In genomic region chr17:57645950-57646686, GRCh38 we compare ENCODE assay signal across 15 cellular contexts.
A peak's percentile ranks its signal among the peaks of the same experiment; 100 is the strongest.
DNase-seq lines count a peak whose midpoint lies in the region; ATAC-seq, FAIRE-seq and TF ChIP-seq lines count a peak whose summit lies in the region.
"Had no signal": no experiment of that assay in that cellular context is flagged by ENCODE, and none has a peak within 500 bp of the region (broad histone marks: within the 10 kb centered on the region; RNA-seq: fewer than 3 reads in every experiment).

No MANE protein-coding gene starts in this region.

- peak overlapping the region in 3 of 5 experiments; percentile 3 to 50 (median 42) for H3K27ac Mint-ChIP-seq in brain

- in situ Hi-C loops in mammary epithelial cell (cut with MboI; ENCODE audit: low sequenced_read_pairs in 2 of 2), result no loop called here

- no peaks in the 10 kb centered on the region for H3K4me1 ChIP-seq in mammary epithelial cell (ENCODE audit: insufficient read depth, low read length)
- H3K4me1 ChIP-seq in breast epithelium, result no peaks in the 10 kb centered on the region
- no peaks in the 10 kb centered on the region for H3K4me1 ChIP-seq in left lung
- H3K4me1 ChIP-seq: heart left ventricle had no signal

- no peak overlapping the region for H3K4me3 Mint-ChIP-seq in brain

- no peak overlapping the region for H3K9ac ChIP-seq in mammary epithelial cell (ENCODE audit: insufficient read depth, low read length)

- no peaks in the 10 kb centered on the region for H3K79me2 ChIP-seq in mammary epithelial cell (ENCODE audit: insufficient read depth, low read length)

- TF ChIP-seq POLR2A in breast epithelium (IDR thresholded peaks at IDR 0.05), result no peak

- no peaks in the 10 kb centered on the region for H3K27me3 Mint-ChIP-seq in brain

- ATAC-seq in left lung, result no peak
- ATAC-seq: heart left ventricle had no signal

- peak; percentile 90 for FAIRE-seq in urothelium cell line (lab: Jason Lieb, UNC)

- H2AFZ ChIP-seq in mammary epithelial cell (ENCODE audit: low read depth, low read length), result no peak overlapping the region

- H3K27ac ChIP-seq in mammary epithelial cell (ENCODE audit: insufficient read depth, low read depth, low read length) (no peak overlapping the region), breast epithelium (no peak overlapping the region), left lung (no peak overlapping the region)
- H3K27ac ChIP-seq: heart left ventricle had no signal

- no TSS peak for BruUV-seq in mammary epithelial cell (replicated peaks; lab: Mats Ljungman, UMichigan)

- 90% methylated on average over 6 of the region's 6 CpGs for WGBS in mammary epithelial cell (ENCODE audit: low coverage, missing lambda C conversion rate)

- no peak overlapping the region for H3K4me3 ChIP-seq in mammary epithelial cell (replicated peaks in 1 of 3; ENCODE audit: insufficient read depth in 1 of 3, low read depth in 2 of 3, low read length in 3 of 3)
- H3K4me3 ChIP-seq in breast epithelium, result no peak overlapping the region
- H3K4me3 ChIP-seq in left lung, result no peak overlapping the region
- H3K4me3 ChIP-seq: heart left ventricle had no signal

- H3K36me3 ChIP-seq in mammary epithelial cell (ENCODE audit: insufficient read depth, low read length), result no peaks in the 10 kb centered on the region
- H3K36me3 ChIP-seq in breast epithelium, result no peaks in the 10 kb centered on the region
- H3K36me3 ChIP-seq in left lung, result no peaks in the 10 kb centered on the region

- CTCF ChIA-PET in mammary epithelial cell (lab: Charles Lee; ENCODE audit: low non-redundant PET), result no interaction called here

- no peak overlapping the region for H3K4me2 ChIP-seq in mammary epithelial cell (ENCODE audit: insufficient read depth, low read depth, low read length)

- intact Hi-C loops in mammary epithelial cell (cut with micrococcal nuclease), result no loop called here
- intact Hi-C loops in breast epithelium (cut with DNase I; ENCODE audit: low total_unique reads), result no loop called here
- intact Hi-C loops in left lung (cut with DNase I), result no loop called here

- peak; percentile 20 for DNase-seq in mammary epithelial cell
- no peak for DNase-seq in breast epithelium (ENCODE audit: low spot score in 2 of 2)
- peak; percentile 77 for DNase-seq in NOMO-1 treated with dmso at 0.1 percent for 144 hours (lab: John Stamatoyannopoulos, UW; ENCODE audit: unreplicated experiment)
- no peak for DNase-seq in urothelium cell line (ENCODE audit: low spot score)
- no peak for DNase-seq in left lung
- no peak for DNase-seq in effector CD8-positive, alpha-beta T cell (lab: John Stamatoyannopoulos, UW)
- no peak for DNase-seq in activated CD4-positive, CD25-positive, alpha-beta regulatory T cell (lab: John Stamatoyannopoulos, UW)
- DNase-seq: activated naive CD4-positive, alpha-beta T cell; heart left ventricle; kidney glomerular epithelial cell; NCI-H187 treated with DMSO at 0.1 percent for 48 hours; NCI-H69; retina; SHP77 treated with DMSO at 0.1 percent for 48 hours had no signal

- H3K27me3 ChIP-seq in mammary epithelial cell (ENCODE audit: insufficient read depth, low read length) (no peaks in the 10 kb centered on the region), breast epithelium (no peaks in the 10 kb centered on the region), left lung (no peaks in the 10 kb centered on the region)
- H3K27me3 ChIP-seq: heart left ventricle had no signal

- H3K36me3 Mint-ChIP-seq in brain, result peaks cover 26% of the 10 kb centered on the region

- H3K4me1 Mint-ChIP-seq in brain, result peaks cover 49% of the 10 kb centered on the region

- no peaks in the 10 kb centered on the region for H3K9me3 ChIP-seq in mammary epithelial cell (replicated peaks; ENCODE audit: insufficient read depth, low read length)
- H3K9me3 ChIP-seq in breast epithelium, result no peaks in the 10 kb centered on the region
- no peaks in the 10 kb centered on the region for H3K9me3 ChIP-seq in left lung
- H3K9me3 ChIP-seq: heart left ventricle had no signal

- H3K9me3 Mint-ChIP-seq in brain, result no peaks in the 10 kb centered on the region

- H4K20me1 ChIP-seq in mammary epithelial cell (ENCODE audit: insufficient read depth, low read length), result no peaks in the 10 kb centered on the region

- TF ChIP-seq CTCF in mammary epithelial cell (conservative IDR thresholded peaks at IDR 0.05 in 1 of 2, IDR thresholded peaks at IDR 0.05 in 1 of 2; ENCODE audit: extremely low read depth in 1 of 2, insufficient read depth in 1 of 2, low read depth in 1 of 2, low read length in 2 of 2) (no peak), breast epithelium (IDR thresholded peaks at IDR 0.05) (no peak), brain (conservative IDR thresholded peaks at IDR 0.05) (no peak), left lung (IDR thresholded peaks at IDR 0.05) (no peak)

- dilution Hi-C loops in mammary epithelial cell (cut with HindIII; ENCODE audit: low sequenced_read_pairs), result no loop called here

Comparison
In these comparisons a context has a peak if more than half of its experiments do, and no peak if none do; other contexts are left out.
1. DNase-seq: peak in mammary epithelial cell (single experiment) and NOMO-1 treated with dmso at 0.1 percent for 144 hours (single experiment); none in breast epithelium (0 of 2), urothelium cell line (single experiment), left lung (0 of 2), effector CD8-positive, alpha-beta T cell (single experiment) and activated CD4-positive, CD25-positive, alpha-beta regulatory T cell (0 of 4).